14 cellular contexts compared by ENCODE assay signal in the genomic region with DNA sequence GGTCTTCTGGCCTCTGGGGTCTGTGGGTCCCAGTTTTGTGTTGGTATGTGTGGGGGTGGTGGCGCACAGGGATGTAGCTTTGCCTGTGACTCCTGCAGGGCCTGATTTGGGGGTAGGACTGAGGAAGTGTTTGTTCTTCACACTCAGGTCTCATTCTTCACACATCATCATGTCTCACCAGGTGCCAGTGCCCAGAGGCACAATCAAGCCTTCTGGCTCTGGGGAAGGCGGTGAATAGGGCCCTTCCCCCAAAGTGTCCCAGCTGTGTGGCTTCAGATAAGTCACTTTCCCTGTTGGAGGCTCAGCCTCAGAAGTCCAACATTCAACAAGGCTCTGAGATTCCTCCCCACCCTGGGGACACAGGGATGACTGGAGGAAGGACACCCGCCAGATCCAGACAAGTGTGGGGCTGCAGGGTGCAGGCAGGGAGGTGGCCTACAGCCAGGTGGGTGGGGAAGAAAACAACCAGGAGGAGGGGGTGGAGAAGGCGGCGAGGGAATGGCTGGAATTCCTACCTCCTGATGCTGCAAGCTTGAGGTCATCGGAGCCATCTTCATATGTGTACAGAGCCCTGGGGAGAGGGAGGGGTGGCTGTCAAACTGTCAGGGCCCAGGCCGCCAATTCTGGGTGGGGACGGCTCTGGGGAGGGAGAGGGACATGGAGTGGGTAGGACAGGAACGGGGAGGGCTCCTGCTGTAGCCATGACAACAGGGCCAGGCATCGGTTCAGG. TPM values are rescaled to one million over a fixed set of nuclear protein-coding genes. Genes with fewer than 3 reads are reported as not detected.
DNase-seq lines count a peak whose midpoint lies in the region; ATAC-seq, FAIRE-seq and TF ChIP-seq lines count a peak whose summit lies in the region.
"Had no signal": no experiment of that assay in that cellular context is flagged by ENCODE, and none has a peak within 500 bp of the region (broad histone marks: within the 10 kb centered on the region; RNA-seq: fewer than 3 reads in every experiment).

No MANE protein-coding gene starts in this region.

- peaks cover 0 to 6% (median 0%) of the 10 kb centered on the region in 4 donors for H3K9me3 ChIP-seq in tibial nerve
- H3K9me3 ChIP-seq: adrenal gland had no signal

- no peak for DNase-seq in activated naive CD8-positive, alpha-beta T cell treated with anti-CD3 and anti-CD28 coated beads for 36 hours
- DNase-seq in activated naive CD8-positive, alpha-beta T cell treated with anti-CD3 and anti-CD28 coated beads, Interleukin-2, amount 50 U/mL, for 24 hours, result no peak
- DNase-seq in bronchial epithelial cell (ENCODE audit: low read depth) (peak; percentile 48), iPS-NIHi7 (ENCODE audit: extremely low spot score) (peak; percentile 36), tibial nerve (ENCODE audit: low spot score in 2 of 2) (no peak), posterior vena cava (ENCODE audit: low spot score) (no peak), HT-29 (ENCODE audit: low spot score) (no peak)
- DNase-seq: activated CD4-positive, alpha-beta T cell treated with anti-CD3 and anti-CD28 coated beads, Interleukin-2, amount 50 U/mL, for 48 hours; adrenal gland; GF-D8; MM.1S; T-helper 1 cell had no signal

- no peak for TF ChIP-seq EP300 in tibial nerve (IDR thresholded peaks at IDR 0.05)

- H3K27me3 ChIP-seq in bronchial epithelial cell (ENCODE audit: control insufficient read depth, insufficient read depth, low read length) (no peaks in the 10 kb centered on the region), tibial nerve (no peaks in the 10 kb centered on the region)

- H3K36me3 ChIP-seq in bronchial epithelial cell (ENCODE audit: control insufficient read depth, insufficient read depth, low read length), result peaks cover 36% of the 10 kb centered on the region
- H3K36me3 ChIP-seq in tibial nerve, result peaks cover 0 to 48% (median 4%) of the 10 kb centered on the region in 3 donors

- H3K4me3 ChIP-seq in bronchial epithelial cell (ENCODE audit: low read depth, low read length), result no peak overlapping the region
- no peak overlapping the region for H3K4me3 ChIP-seq in tibial nerve
- H3K4me3 ChIP-seq: A549, adrenal gland had no signal

- H3K4me1 Mint-ChIP-seq in activated naive CD8-positive, alpha-beta T cell treated with anti-CD3 and anti-CD28 coated beads for 36 hours, result peaks cover 21% of the 10 kb centered on the region
- peaks cover 22% of the 10 kb centered on the region for H3K4me1 Mint-ChIP-seq in activated naive CD8-positive, alpha-beta T cell treated with anti-CD3 and anti-CD28 coated beads, Interleukin-2, amount 50 U/mL, for 24 hours

- TF ChIP-seq CTCF in bronchial epithelial cell (IDR thresholded peaks at IDR 0.05; ENCODE audit: insufficient read depth, low read length, severe bottlenecking) (no peak), tibial nerve (IDR thresholded peaks at IDR 0.05) (no peak)

- no peaks in the 10 kb centered on the region for H3K27me3 Mint-ChIP-seq in activated naive CD8-positive, alpha-beta T cell treated with anti-CD3 and anti-CD28 coated beads for 36 hours
- no peaks in the 10 kb centered on the region for H3K27me3 Mint-ChIP-seq in activated naive CD8-positive, alpha-beta T cell treated with anti-CD3 and anti-CD28 coated beads, Interleukin-2, amount 50 U/mL, for 24 hours

- intact Hi-C loops in posterior vena cava (cut with DNase I), result no loop called here

- no peak overlapping the region for H3K27ac Mint-ChIP-seq in activated naive CD8-positive, alpha-beta T cell treated with anti-CD3 and anti-CD28 coated beads for 36 hours
- H3K27ac Mint-ChIP-seq in activated naive CD8-positive, alpha-beta T cell treated with anti-CD3 and anti-CD28 coated beads, Interleukin-2, amount 50 U/mL, for 24 hours, result no peak overlapping the region

- H3K4me3 Mint-ChIP-seq in activated naive CD8-positive, alpha-beta T cell treated with anti-CD3 and anti-CD28 coated beads for 36 hours, result peak overlapping the region; percentile 18
- H3K4me3 Mint-ChIP-seq in activated naive CD8-positive, alpha-beta T cell treated with anti-CD3 and anti-CD28 coated beads, Interleukin-2, amount 50 U/mL, for 24 hours, result no peak overlapping the region

- 44 to 52% methylated on average over 9 to 10 of the region's 10 CpGs for WGBS in tibial nerve, 2 donors

- no peak for ATAC-seq in activated naive CD8-positive, alpha-beta T cell treated with anti-CD3 and anti-CD28 coated beads, Interleukin-2, amount 50 U/mL, for 24 hours
- no peak for ATAC-seq in GM21529 (IDR thresholded peaks at IDR 0.05; ENCODE audit: unreplicated experiment)

- peaks cover 2% of the 10 kb centered on the region for H3K9me3 Mint-ChIP-seq in activated naive CD8-positive, alpha-beta T cell treated with anti-CD3 and anti-CD28 coated beads for 36 hours
- H3K9me3 Mint-ChIP-seq in activated naive CD8-positive, alpha-beta T cell treated with anti-CD3 and anti-CD28 coated beads, Interleukin-2, amount 50 U/mL, for 24 hours, result no peaks in the 10 kb centered on the region

- H3K27ac ChIP-seq in tibial nerve, result peak overlapping the region in 3 of 4 donors; percentile 14 to 97 (median 93)
- H3K27ac ChIP-seq: adrenal gland had no signal

- TF ChIP-seq POLR2A in tibial nerve (IDR thresholded peaks at IDR 0.05), result no peak

- no peak for FAIRE-seq in bronchial epithelial cell (lab: Jason Lieb, UNC)
- FAIRE-seq: A549 had no signal

- peaks cover 44% of the 10 kb centered on the region for H3K36me3 Mint-ChIP-seq in activated naive CD8-positive, alpha-beta T cell treated with anti-CD3 and anti-CD28 coated beads for 36 hours
- peaks cover 27% of the 10 kb centered on the region for H3K36me3 Mint-ChIP-seq in activated naive CD8-positive, alpha-beta T cell treated with anti-CD3 and anti-CD28 coated beads, Interleukin-2, amount 50 U/mL, for 24 hours (ENCODE audit: low read depth)

- H3K4me1 ChIP-seq in tibial nerve, result peaks cover 0 to 44% (median 23%) of the 10 kb centered on the region in 4 donors

RNA-seq across cellular contexts. Expression of gene DBN1, which starts 4.9 kb away (rescaled TPM):
- 100 to 1,000 TPM; 100 to 106 TPM for total RNA-seq in activated naive CD8-positive, alpha-beta T cell treated with anti-CD3 and anti-CD28 coated beads for 36 hours
- 58.7 and 71.7 TPM in 2 replicates for total RNA-seq in bronchial epithelial cell
- total RNA-seq in tibial nerve, result 100 to 1,000 TPM in 3 of 4 donors, 10 to 100 TPM in 1; 89.8 to 139 (median 111) TPM
- total RNA-seq in posterior vena cava, result 100 to 1,000 TPM in 1 of 2 donors, 10 to 100 TPM in 1; 94.9 to 121 TPM
- total RNA-seq in HT-29 (2014; rRNA removed; shearing (Covaris generic)), result 11.3 and 12.9 TPM in 2 replicates

RNA-seq across cellular contexts. Expression of gene PRR7, which starts 21.9 kb away (rescaled TPM):
- total RNA-seq in activated naive CD8-positive, alpha-beta T cell treated with anti-CD3 and anti-CD28 coated beads for 36 hours, result 10 to 100 TPM; 21.5 to 21.8 TPM
- total RNA-seq in bronchial epithelial cell (3.1 and 5.0 TPM in 2 replicates), tibial nerve (10 to 100 TPM in 1 of 4 donors, 1 to 10 TPM in 3; 5.1 to 11.2 (median 7.5) TPM), posterior vena cava (1 to 10 TPM in 1 of 2 donors, under 1 TPM in 1; 0.79 to 2.0 TPM)
- 69.3 and 86.7 TPM in 2 replicates for total RNA-seq in HT-29 (2014; rRNA removed; shearing (Covaris generic))

RNA-seq across cellular contexts. Expression of gene PDLIM7, which starts 28.9 kb away (rescaled TPM):
- total RNA-seq in activated naive CD8-positive, alpha-beta T cell treated with anti-CD3 and anti-CD28 coated beads for 36 hours, result 10 to 100 TPM; 38.5 to 41.9 TPM
- total RNA-seq in bronchial epithelial cell, result 19.5 and 26.2 TPM in 2 replicates
- total RNA-seq in tibial nerve, result 100 to 1,000 TPM in 1 of 4 donors, 10 to 100 TPM in 3; 78.0 to 138 (median 89.9) TPM
- total RNA-seq in posterior vena cava, result 100 to 1,000 TPM; 448 to 580 TPM
- total RNA-seq in HT-29 (2014; rRNA removed; shearing (Covaris generic)), result 32.2 and 34.7 TPM in 2 replicates

RNA-seq across cellular contexts. Expression of gene DOK3, which starts 41.1 kb away (rescaled TPM):
- total RNA-seq in activated naive CD8-positive, alpha-beta T cell treated with anti-CD3 and anti-CD28 coated beads for 36 hours, result 1 to 10 TPM; 8.2 to 8.6 TPM
- total RNA-seq in bronchial epithelial cell (0.53 and 1.4 TPM in 2 replicates), tibial nerve (10 to 100 TPM in 3 of 4 donors, 1 to 10 TPM in 1; 7.8 to 20.1 (median 11.5) TPM), posterior vena cava (10 to 100 TPM in 1 of 2 donors, 1 to 10 TPM in 1; 8.0 to 19.2 TPM)
- total RNA-seq in HT-29 (2014; rRNA removed; shearing (Covaris generic)), result 1.6 and 1.9 TPM in 2 replicates

RNA-seq across cellular contexts. Expression of gene GRK6, which starts 42.0 kb away (rescaled TPM):
- 100 to 1,000 TPM; 113 to 115 TPM for total RNA-seq in activated naive CD8-positive, alpha-beta T cell treated with anti-CD3 and anti-CD28 coated beads for 36 hours
- total RNA-seq in bronchial epithelial cell, result 22.9 and 41.1 TPM in 2 replicates
- 10 to 100 TPM; 19.4 to 26.4 (median 23.2) TPM for total RNA-seq in tibial nerve
- 10 to 100 TPM; 22.9 to 28.2 TPM for total RNA-seq in posterior vena cava
- 87.7 and 94.2 TPM in 2 replicates for total RNA-seq in HT-29 (2014; rRNA removed; shearing (Covaris generic))

Comparison
In these comparisons a context has a peak if more than half of its experiments do, and no peak if none do; other contexts are left out.
1. DNase-seq: peak in bronchial epithelial cell (single experiment) and iPS-NIHi7 (single experiment); none in activated naive CD8-positive, alpha-beta T cell treated with anti-CD3 and anti-CD28 coated beads for 36 hours (single experiment), activated naive CD8-positive, alpha-beta T cell treated with anti-CD3 and anti-CD28 coated beads, Interleukin-2, amount 50 U/mL, for 24 hours (single experiment), tibial nerve (0 of 2), posterior vena cava (single experiment) and HT-29 (single experiment).